33 cellular contexts compared by ENCODE assay signal in the genomic region with DNA sequence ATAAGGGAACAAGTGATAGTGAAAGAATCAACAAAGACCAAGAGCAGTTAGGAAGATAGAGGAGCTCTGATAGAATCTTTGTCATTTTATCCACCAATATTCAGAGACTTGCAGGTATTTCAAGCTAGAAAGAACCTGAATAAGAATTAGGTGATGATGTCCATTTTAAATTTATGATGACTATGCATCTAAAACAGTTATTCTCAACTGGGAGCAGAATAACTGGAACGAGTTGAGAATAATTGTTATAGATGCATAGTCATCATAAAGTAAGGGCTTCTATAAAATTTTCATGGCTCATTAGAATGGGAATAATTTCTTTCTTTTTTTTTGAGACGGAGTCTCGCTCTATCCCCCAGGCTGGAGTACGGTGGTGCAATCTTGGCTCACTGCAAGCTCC.
"Had no signal": no experiment of that assay in that cellular context is flagged by ENCODE, and none has a peak within 500 bp of the region (broad histone marks: within the 10 kb centered on the region; RNA-seq: fewer than 3 reads in every experiment).

No MANE protein-coding gene starts in this region.

- ATAC-seq: activated CD8-positive, alpha-beta T cell treated with anti-CD3 and anti-CD28 coated beads for 36 hours; activated naive CD4-positive, alpha-beta T cell treated with anti-CD3 and anti-CD28 coated beads, Interleukin-2, amount 50 U/mL, for 72 hours; activated T-cell treated with anti-CD3 and anti-CD28 coated beads, Interleukin-2, amount 50 U/mL, for 4 hours; activated T-cell treated with anti-CD3 and anti-CD28 coated beads, Interleukin-2, amount 50 U/mL, for 72 hours; activated T-helper 17 cell treated with anti-CD3 and anti-CD28 coated beads, Interleukin-2, amount 50 U/mL, for 72 hours; body of pancreas had no signal

- H3K9me3 ChIP-seq: adrenal gland, body of pancreas, breast epithelium had no signal

- H3K4me3 ChIP-seq: adrenal gland, body of pancreas, breast epithelium had no signal

- H3K27ac ChIP-seq: adrenal gland, body of pancreas, brain microvascular endothelial cell, breast epithelium, VCaP had no signal

- H3K27me3 ChIP-seq: adrenal gland, body of pancreas, brain microvascular endothelial cell, breast epithelium had no signal

- H3K36me3 ChIP-seq: breast epithelium had no signal

- FAIRE-seq: astrocyte, TTC549 had no signal

- DNase-seq: activated B cell treated with CpG ODN at 0.5 μM for 24 hours; activated CD4-positive, alpha-beta memory T cell treated with anti-CD3 and anti-CD28 coated beads for 36 hours; activated CD4-positive, alpha-beta T cell treated with anti-CD3 and anti-CD28 coated beads for 4 hours; activated CD4-positive, alpha-beta T cell treated with anti-CD3 and anti-CD28 coated beads, Interleukin-2, amount 10 ng/mL, durations not matched to agents 24 days and 14 days; activated CD4-positive, alpha-beta T cell treated with anti-CD3 and anti-CD28 coated beads, Interleukin-2, amount 50 U/mL, for 1 hour; activated CD4-positive, alpha-beta T cell treated with anti-CD3 and anti-CD28 coated beads, Interleukin-2, amount 50 U/mL, for 4 hours; activated CD4-positive, CD25-positive, alpha-beta regulatory T cell treated with anti-CD3 and anti-CD28 coated beads, Interleukin-2, amount 50 U/mL, for 72 hours; activated CD8-positive, alpha-beta memory T cell treated with anti-CD3 and anti-CD28 coated beads, Interleukin-2, amount 50 U/mL, for 4 hours; activated CD8-positive, alpha-beta T cell treated with anti-CD3 and anti-CD28 coated beads for 36 hours; activated effector memory CD4-positive, alpha-beta T cell treated with anti-CD3 and anti-CD28 coated beads, Interleukin-2, amount 50 U/mL, for 16 hours; activated gamma-delta T cell treated with Interleukin-2 at 50 U/mL for 16 hours; activated naive CD4-positive, alpha-beta T cell; activated naive CD4-positive, alpha-beta T cell treated with anti-CD3 and anti-CD28 coated beads for 36 hours; activated naive CD4-positive, alpha-beta T cell treated with anti-CD3 and anti-CD28 coated beads, Interleukin-2, amount 50 U/mL, for 16 hours; activated T-cell treated with anti-CD3 and anti-CD28 coated beads for 4 hours; activated T-cell treated with anti-CD3 and anti-CD28 coated beads, Interleukin-2, amount 50 U/mL, for 1 hour; activated T-cell treated with anti-CD3 and anti-CD28 coated beads, Interleukin-2, amount 50 U/mL, for 4 hours; activated T-cell treated with anti-CD3 and anti-CD28 coated beads, Interleukin-2, amount 50 U/mL, for 72 hours; adrenal gland; amniotic stem cell; aorta; body of pancreas; brain microvascular endothelial cell; central memory CD4-positive, alpha-beta T cell; T-helper 1 cell; T-helper 2 cell; T-helper 9 cell had no signal
